ENCODE assay signal across 17 cellular contexts in genomic region chrX:42151808-42152207, GRCh38.
"Had no signal": no experiment of that assay in that cellular context is flagged by ENCODE, and none has a peak within 500 bp of the region (broad histone marks: within the 10 kb centered on the region; RNA-seq: fewer than 3 reads in every experiment).

No MANE protein-coding gene starts in this region.

- H3K4me1 ChIP-seq: adrenal gland, esophagus muscularis mucosa, sigmoid colon, spleen had no signal

- H3K4me3 Mint-ChIP-seq: activated naive CD4-positive, alpha-beta T cell treated with anti-CD3 and anti-CD28 coated beads for 36 hours; T-helper 17 cell; WTC11 had no signal

- H3K27ac ChIP-seq: adrenal gland, coronary artery, esophagus muscularis mucosa, hepatocyte, ovary, sigmoid colon, spleen had no signal

- H3K4me1 Mint-ChIP-seq: WTC11 had no signal

- DNase-seq: activated CD4-positive, alpha-beta T cell treated with anti-CD3 and anti-CD28 coated beads for 4 hours; activated naive CD4-positive, alpha-beta T cell treated with anti-CD3 and anti-CD28 coated beads for 36 hours; activated T-cell treated with anti-CD3 and anti-CD28 coated beads for 4 hours; adrenal gland; caudate nucleus; effector CD4-positive, alpha-beta T cell; islet precursor cell; ovary; sigmoid colon; spleen; stimulated activated CD4-positive, alpha-beta T cell treated with anti-CD3 and anti-CD28 coated beads, Interleukin-1b, Interleukin-23, amount 100 ng/mL, for 48 hours; T-helper 17 cell had no signal

- H3K9me3 Mint-ChIP-seq: activated naive CD4-positive, alpha-beta T cell treated with anti-CD3 and anti-CD28 coated beads for 36 hours; activated T-helper 2 cell treated with anti-CD3 and anti-CD28 coated beads, Interferon-gamma antibody, Interleukin-2, Interleukin-4, amounts not matched to agents 10 μg/mL and 5 μg/mL and 100 μg/mL, durations not matched to agents 14 hours and 24 hours and 36 hours; WTC11 had no signal

- H3K4me3 ChIP-seq: adrenal gland, coronary artery, esophagus muscularis mucosa, hepatocyte, ovary, sigmoid colon, spleen had no signal

- H3K27me3 Mint-ChIP-seq: T-helper 17 cell had no signal

- H3K27me3 ChIP-seq: esophagus muscularis mucosa, hepatocyte, ovary, sigmoid colon, spleen had no signal

- H3K27ac Mint-ChIP-seq: activated naive CD4-positive, alpha-beta T cell treated with anti-CD3 and anti-CD28 coated beads for 36 hours; activated T-helper 2 cell treated with anti-CD3 and anti-CD28 coated beads, Interferon-gamma antibody, Interleukin-2, Interleukin-4, amounts not matched to agents 10 μg/mL and 5 μg/mL and 100 μg/mL, durations not matched to agents 14 hours and 24 hours and 36 hours; T-helper 17 cell; WTC11 had no signal

- ATAC-seq: T-helper 17 cell, WTC11 had no signal
